17 cellular contexts compared by ENCODE assay signal in genomic region chr7:30312186-30312585, GRCh38. TPM values are rescaled to one million over a fixed set of nuclear protein-coding genes. Genes with fewer than 3 reads are reported as not detected.
A peak's percentile ranks its signal among the peaks of the same experiment; 100 is the strongest.
DNase-seq lines count a peak whose midpoint lies in the region; ATAC-seq and TF ChIP-seq lines count a peak whose summit lies in the region.
"Had no signal": no experiment of that assay in that cellular context is flagged by ENCODE, and none has a peak within 500 bp of the region (broad histone marks: within the 10 kb centered on the region; RNA-seq: fewer than 3 reads in every experiment).

No MANE protein-coding gene starts in this region.

- no peaks in the 10 kb centered on the region for H3K9me3 ChIP-seq in A673 (ENCODE audit: low read depth, low read length, poor library complexity, severe bottlenecking)
- H3K9me3 ChIP-seq in Karpas-422 (ENCODE audit: low read length) = no peaks in the 10 kb centered on the region
- H3K9me3 ChIP-seq: A549 had no signal

- intact Hi-C loops in A673 (cut with micrococcal nuclease; ENCODE audit: unreplicated experiment) = no loop called here

- no peak for TF ChIP-seq CTCF in A673 (conservative IDR thresholded peaks at IDR 0.05; ENCODE audit: low read depth, low read length)
- TF ChIP-seq CTCF in brain (conservative IDR thresholded peaks at IDR 0.05) = no peak
- TF ChIP-seq CTCF in neural crest cell (conservative IDR thresholded peaks at IDR 0.05) = no peak

- peaks cover 100% of the 10 kb centered on the region for H3K79me2 ChIP-seq in Karpas-422 (ENCODE audit: low read length)

- no peak overlapping the region for H3K9ac ChIP-seq in Karpas-422 (ENCODE audit: low read length)

- H3K36me3 ChIP-seq in A673 (ENCODE audit: insufficient read depth, low read length, poor library complexity, severe bottlenecking) (no peaks in the 10 kb centered on the region), Karpas-422 (ENCODE audit: insufficient read depth, low read length) (no peaks in the 10 kb centered on the region)

- no peaks in the 10 kb centered on the region for H3K27me3 ChIP-seq in A673 (replicated peaks; ENCODE audit: insufficient read depth, low read depth, low read length, poor library complexity)
- H3K27me3 ChIP-seq in Karpas-422 (ENCODE audit: low read length) = no peaks in the 10 kb centered on the region

- H3K36me3 Mint-ChIP-seq in brain (no peaks in the 10 kb centered on the region), neural crest cell (ENCODE audit: low read depth) (no peaks in the 10 kb centered on the region)
- peaks cover 2% of the 10 kb centered on the region for H3K36me3 Mint-ChIP-seq in activated CD8-positive, alpha-beta T cell treated with anti-CD3 and anti-CD28 coated beads, Interleukin-2, amount 10 ng/mL, durations not matched to agents 7 days and 5 days (ENCODE audit: low read depth)
- H3K36me3 Mint-ChIP-seq: CD4-positive, CD25-positive, alpha-beta regulatory T cell had no signal

- H3K4me2 ChIP-seq in Karpas-422 (ENCODE audit: low read depth, low read length, poor library complexity, severe bottlenecking) = peak overlapping the region; percentile 11
- H3K4me2 ChIP-seq: A549, PC-9 had no signal

- H4K20me1 ChIP-seq in Karpas-422 (ENCODE audit: insufficient read depth, low read depth, low read length) = peaks cover 17% of the 10 kb centered on the region; the same call in 1 of the 2 replicates

- no peak for ATAC-seq in SK-N-SH treated with all-trans-retinoic acid at 6 μM for 48 hours
- no peak for ATAC-seq in activated CD8-positive, alpha-beta T cell treated with anti-CD3 and anti-CD28 coated beads, Interleukin-2, amount 10 ng/mL, durations not matched to agents 7 days and 5 days
- ATAC-seq: A549 had no signal

- H3K4me1 ChIP-seq in A673 (ENCODE audit: insufficient read depth, low read length, poor library complexity, severe bottlenecking) (peaks cover 20% of the 10 kb centered on the region), Karpas-422 (ENCODE audit: low read length) (peaks cover 90% of the 10 kb centered on the region)

- H3K4me3 ChIP-seq in A673 (ENCODE audit: low read depth, low read length, poor library complexity, severe bottlenecking) (no peak overlapping the region), Karpas-422 (ENCODE audit: low read length) (no peak overlapping the region)
- H3K4me3 ChIP-seq: A549, PC-9 had no signal

- H3K27ac Mint-ChIP-seq in brain (peak overlapping the region in 4 of 5 experiments; percentile 7 to 59 (median 10)), neural crest cell (ENCODE audit: unreplicated experiment) (peak overlapping the region; percentile 2)
- H3K27ac Mint-ChIP-seq in activated CD8-positive, alpha-beta T cell treated with anti-CD3 and anti-CD28 coated beads, Interleukin-2, amount 10 ng/mL, durations not matched to agents 7 days and 5 days = no peak overlapping the region

- no peak overlapping the region for H3K27ac ChIP-seq in A673 (ENCODE audit: low read depth, low read length, poor library complexity, severe bottlenecking)
- 0 out of 2 replicates have a peak overlapping the region, but pooled peaks have one; percentile 37 for H3K27ac ChIP-seq in Karpas-422 (ENCODE audit: low read length)
- H3K27ac ChIP-seq: A549, HL-60, PC-9 had no signal

- CTCF ChIA-PET in A673 (lab: Charles Lee) = no interaction called here
- CTCF ChIA-PET in activated CD8-positive, alpha-beta T cell treated with anti-CD3 and anti-CD28 coated beads, Interleukin-2, amount 10 ng/mL, durations not matched to agents 7 days and 5 days (lab: Charles Lee) = no interaction called here

- H3K4me1 Mint-ChIP-seq in brain (peaks cover 47% of the 10 kb centered on the region), neural crest cell (peaks cover 12% of the 10 kb centered on the region)
- H3K4me1 Mint-ChIP-seq in activated CD8-positive, alpha-beta T cell treated with anti-CD3 and anti-CD28 coated beads, Interleukin-2, amount 10 ng/mL, durations not matched to agents 7 days and 5 days (ENCODE audit: low read depth) = peaks cover 15% of the 10 kb centered on the region

- peak; percentile 12 for DNase-seq in A673 (ENCODE audit: low spot score)
- no peak for DNase-seq in Karpas-422
- no peak for DNase-seq in neural crest cell (ENCODE audit: low read depth, low spot score)
- DNase-seq in NCI-H2029 (lab: John Stamatoyannopoulos, UW) = no peak
- no peak for DNase-seq in activated CD8-positive, alpha-beta memory T cell treated with anti-CD3 and anti-CD28 coated beads for 24 hours
- no peak for DNase-seq in activated CD8-positive, alpha-beta T cell treated with anti-CD3 and anti-CD28 coated beads, Interleukin-2, amount 10 ng/mL, durations not matched to agents 7 days and 5 days
- DNase-seq: CD4-positive, CD25-positive, alpha-beta regulatory T cell; DMS53; KBM-7; NCI-H1092; NCI-H1694; NCI-H526 treated with DMSO at 0.1 percent for 48 hours had no signal

- H3K9me2 ChIP-seq in Karpas-422 (replicated peaks; ENCODE audit: insufficient read depth, low read length) = no peaks in the 10 kb centered on the region

- BruUV-seq in A673 (replicated peaks; lab: Mats Ljungman, UMichigan) = no TSS peak

- H3K27me3 Mint-ChIP-seq in brain = no peaks in the 10 kb centered on the region
- no peaks in the 10 kb centered on the region for H3K27me3 Mint-ChIP-seq in neural crest cell (ENCODE audit: low read depth)
- no peaks in the 10 kb centered on the region for H3K27me3 Mint-ChIP-seq in activated CD8-positive, alpha-beta T cell treated with anti-CD3 and anti-CD28 coated beads, Interleukin-2, amount 10 ng/mL, durations not matched to agents 7 days and 5 days (ENCODE audit: low read depth)
- H3K27me3 Mint-ChIP-seq: CD4-positive, CD25-positive, alpha-beta regulatory T cell had no signal

- POLR2A ChIA-PET in A673 (lab: Charles Lee; ENCODE audit: low non-redundant PET) = no interaction called here
- POLR2A ChIA-PET in activated CD8-positive, alpha-beta T cell treated with anti-CD3 and anti-CD28 coated beads, Interleukin-2, amount 10 ng/mL, durations not matched to agents 7 days and 5 days (lab: Charles Lee) = no interaction called here

- H3K4me3 Mint-ChIP-seq in brain (peak overlapping the region in 2 of 5 experiments; percentile 47 to 68), neural crest cell (no peak overlapping the region)
- H3K4me3 Mint-ChIP-seq in activated CD8-positive, alpha-beta T cell treated with anti-CD3 and anti-CD28 coated beads, Interleukin-2, amount 10 ng/mL, durations not matched to agents 7 days and 5 days = no peak overlapping the region

- H3K9me3 Mint-ChIP-seq in brain = no peaks in the 10 kb centered on the region
- no peaks in the 10 kb centered on the region for H3K9me3 Mint-ChIP-seq in neural crest cell
- no peaks in the 10 kb centered on the region for H3K9me3 Mint-ChIP-seq in activated CD8-positive, alpha-beta T cell treated with anti-CD3 and anti-CD28 coated beads, Interleukin-2, amount 10 ng/mL, durations not matched to agents 7 days and 5 days (ENCODE audit: insufficient read depth)
- H3K9me3 Mint-ChIP-seq: CD4-positive, CD25-positive, alpha-beta regulatory T cell had no signal

- no peak overlapping the region for H2AFZ ChIP-seq in Karpas-422 (ENCODE audit: low read length)
- H2AFZ ChIP-seq: PC-9 had no signal

TF ChIP-seq in SK-N-SH treated with all-trans-retinoic acid at 6 μM for 48 hours, 23 proteins besides CTCF, POLR2A, EP300 and RAD21 (continues in another document):
- TF ChIP-seq ARNTL (CRISPR knock-in tag; IDR thresholded peaks at IDR 0.05; ENCODE audit: borderline replicate concordance, low read depth) = no peak
- TF ChIP-seq ZNF70 (CRISPR knock-in tag; IDR thresholded peaks at IDR 0.05) = no peak
- no peak for TF ChIP-seq ESRRG (CRISPR knock-in tag; IDR thresholded peaks at IDR 0.05)
- TF ChIP-seq PPARA (CRISPR knock-in tag; IDR thresholded peaks at IDR 0.05; ENCODE audit: borderline replicate concordance) = no peak
- TF ChIP-seq RARB (CRISPR knock-in tag; IDR thresholded peaks at IDR 0.05) = no peak
- TF ChIP-seq TCF4 (CRISPR knock-in tag; IDR thresholded peaks at IDR 0.05; ENCODE audit: borderline replicate concordance) = no peak
- TF ChIP-seq ZNF8 (CRISPR knock-in tag; IDR thresholded peaks at IDR 0.05) = no peak
- TF ChIP-seq CSRNP3 (CRISPR knock-in tag; IDR thresholded peaks at IDR 0.05) = no peak
- TF ChIP-seq SNAI2 (CRISPR knock-in tag; IDR thresholded peaks at IDR 0.05) = no peak
- no peak for TF ChIP-seq TOX (CRISPR knock-in tag; IDR thresholded peaks at IDR 0.05; ENCODE audit: borderline replicate concordance)
- no peak for TF ChIP-seq OSR1 (CRISPR knock-in tag; IDR thresholded peaks at IDR 0.05)
- no peak for TF ChIP-seq POU6F1 (CRISPR knock-in tag; IDR thresholded peaks at IDR 0.05; ENCODE audit: borderline replicate concordance, low read depth)
- no peak for TF ChIP-seq ISL1 (CRISPR knock-in tag; IDR thresholded peaks at IDR 0.05)

RNA-seq across cellular contexts. Expression of gene ZNRF2, which starts 27.8 kb away (rescaled TPM):
- 7.9 and 8.1 TPM in 2 replicates for total RNA-seq in A673 (2021)
- total RNA-seq in Karpas-422 (2014; rRNA removed; shearing (Covaris generic); ENCODE audit: low replicate concordance) = 43.0 and 45.3 TPM in 2 replicates
- polyA plus RNA-seq in brain (ENCODE audit: insufficient read depth, low read depth, low replicate concordance) = 7.9 TPM
- 5.3 and 5.4 TPM in 2 replicates for total RNA-seq in neural crest cell
- total RNA-seq in activated CD8-positive, alpha-beta T cell treated with anti-CD3 and anti-CD28 coated beads, Interleukin-2, amount 10 ng/mL, durations not matched to agents 7 days and 5 days = 10 to 100 TPM; 15.1 to 15.2 TPM
